Comparison of ENCODE assay signal across 8 cellular contexts in genomic region chr19:49534632-49535385, GRCh38. TPM values are rescaled to one million over a fixed set of nuclear protein-coding genes. Genes with fewer than 3 reads are reported as not detected.
DNase-seq lines count a peak whose midpoint lies in the region; ATAC-seq and TF ChIP-seq lines count a peak whose summit lies in the region.

No MANE protein-coding gene starts in this region.

- H3F3A ChIP-seq in SU-DHL-6 (ENCODE audit: insufficient read depth), result peaks cover 4% of the 10 kb centered on the region; the same call in 1 of the 2 replicates

- no peaks in the 10 kb centered on the region for H4K20me1 ChIP-seq in SU-DHL-6 (ENCODE audit: low read depth, low read length)

- no peaks in the 10 kb centered on the region for H3K9me2 ChIP-seq in SU-DHL-6 (replicated peaks; ENCODE audit: insufficient read depth, low read length)

- no peak for DNase-seq in activated T-cell treated with anti-CD3 and anti-CD28 coated beads, Interleukin-2, amount 50 U/mL, for 24 hours
- no peak for DNase-seq in activated T-cell treated with anti-CD3 and anti-CD28 coated beads, Interleukin-2, amount 50 U/mL, for 1 hour
- no peak for DNase-seq in stimulated activated naive CD8-positive, alpha-beta T cell treated with anti-CD3 and anti-CD28 coated beads, Interleukin-15, amount 100 ng/mL, for 72 hours
- DNase-seq in HuH-7.5 (ENCODE audit: low spot score) (no peak), NCI-H1694 treated with DMSO at 0.1 percent for 48 hours (lab: John Stamatoyannopoulos, UW) (no peak)

- H3K36me3 ChIP-seq in SU-DHL-6 (ENCODE audit: low read length) (no peaks in the 10 kb centered on the region), gastroesophageal sphincter (peaks cover 0 to 33% of the 10 kb centered on the region in 2 donors)

- H3K27me3 ChIP-seq in SU-DHL-6 (ENCODE audit: low read length) (no peaks in the 10 kb centered on the region), gastroesophageal sphincter (no peaks in the 10 kb centered on the region)

- no peaks in the 10 kb centered on the region for H3K27me3 Mint-ChIP-seq in activated T-cell treated with anti-CD3 and anti-CD28 coated beads, Interleukin-2, amount 50 U/mL, for 24 hours
- H3K27me3 Mint-ChIP-seq in stimulated activated naive CD8-positive, alpha-beta T cell treated with anti-CD3 and anti-CD28 coated beads, Interleukin-15, amount 100 ng/mL, for 72 hours, result no peaks in the 10 kb centered on the region

- H3K36me3 Mint-ChIP-seq in activated T-cell treated with anti-CD3 and anti-CD28 coated beads, Interleukin-2, amount 50 U/mL, for 24 hours (ENCODE audit: low read depth), result no peaks in the 10 kb centered on the region

- H3K4me2 ChIP-seq in SU-DHL-6 (ENCODE audit: low read depth, low read length, poor library complexity, severe bottlenecking), result peak overlapping the region; percentile 56

- H3K4me1 Mint-ChIP-seq in activated T-cell treated with anti-CD3 and anti-CD28 coated beads, Interleukin-2, amount 50 U/mL, for 24 hours (ENCODE audit: low read depth), result peaks cover 23% of the 10 kb centered on the region
- peaks cover 28% of the 10 kb centered on the region for H3K4me1 Mint-ChIP-seq in stimulated activated naive CD8-positive, alpha-beta T cell treated with anti-CD3 and anti-CD28 coated beads, Interleukin-15, amount 100 ng/mL, for 72 hours

- peaks cover 0 to 22% (median 12%) of the 10 kb centered on the region in 3 donors for H3K4me1 ChIP-seq in gastroesophageal sphincter

- 83 to 100% methylated on average over 2 to 7 of the region's 8 CpGs for WGBS in gastroesophageal sphincter (ENCODE audit: low coverage in 1 of 2), 2 donors

- H3K9ac ChIP-seq in SU-DHL-6 (ENCODE audit: low read length), result peak overlapping the region; percentile 44; the same call in 1 of the 2 replicates

- no peaks in the 10 kb centered on the region for H3K9me3 Mint-ChIP-seq in activated T-cell treated with anti-CD3 and anti-CD28 coated beads, Interleukin-2, amount 50 U/mL, for 24 hours
- no peaks in the 10 kb centered on the region for H3K9me3 Mint-ChIP-seq in stimulated activated naive CD8-positive, alpha-beta T cell treated with anti-CD3 and anti-CD28 coated beads, Interleukin-15, amount 100 ng/mL, for 72 hours

- no peak for TF ChIP-seq CTCF in SU-DHL-6 (IDR thresholded peaks at IDR 0.05; ENCODE audit: insufficient read depth, low read length, poor library complexity, severe bottlenecking)
- no peak for TF ChIP-seq CTCF in gastroesophageal sphincter (IDR thresholded peaks at IDR 0.05)

- TF ChIP-seq POLR2A in gastroesophageal sphincter (IDR thresholded peaks at IDR 0.05), result no peak

- no peaks in the 10 kb centered on the region for H3K9me3 ChIP-seq in SU-DHL-6 (ENCODE audit: insufficient read depth, low read length)
- no peaks in the 10 kb centered on the region for H3K9me3 ChIP-seq in gastroesophageal sphincter

- H3K4me3 Mint-ChIP-seq in activated T-cell treated with anti-CD3 and anti-CD28 coated beads, Interleukin-2, amount 50 U/mL, for 24 hours, result peak overlapping the region; percentile 79
- peak overlapping the region; percentile 75 to 91 for H3K4me3 Mint-ChIP-seq in stimulated activated naive CD8-positive, alpha-beta T cell treated with anti-CD3 and anti-CD28 coated beads, Interleukin-15, amount 100 ng/mL, for 72 hours

- H3K4me3 ChIP-seq in SU-DHL-6 (ENCODE audit: insufficient read depth, low read length, poor library complexity, severe bottlenecking) (peak overlapping the region; percentile 65), gastroesophageal sphincter (peak overlapping the region; percentile 33 to 62)

- H3K27ac ChIP-seq in SU-DHL-6 (ENCODE audit: low read depth, low read length) (no peak overlapping the region), gastroesophageal sphincter (no peak overlapping the region)

- peak overlapping the region; percentile 73 for H2AFZ ChIP-seq in SU-DHL-6 (ENCODE audit: low read depth, low read length, severe bottlenecking)

- H3K27ac Mint-ChIP-seq in activated T-cell treated with anti-CD3 and anti-CD28 coated beads, Interleukin-2, amount 50 U/mL, for 24 hours, result peak overlapping the region; percentile 87
- H3K27ac Mint-ChIP-seq in stimulated activated naive CD8-positive, alpha-beta T cell treated with anti-CD3 and anti-CD28 coated beads, Interleukin-15, amount 100 ng/mL, for 72 hours, result peak overlapping the region in 1 of 2 donors; percentile 28

- ATAC-seq in gastroesophageal sphincter, result no peak
- peak; percentile 16 for ATAC-seq in stimulated activated naive CD8-positive, alpha-beta T cell treated with anti-CD3 and anti-CD28 coated beads, Interleukin-15, amount 100 ng/mL, for 72 hours
- ATAC-seq in HG03135 (IDR thresholded peaks at IDR 0.05; ENCODE audit: unreplicated experiment), result no peak

- no peaks in the 10 kb centered on the region for H3K79me2 ChIP-seq in SU-DHL-6 (ENCODE audit: insufficient read depth, low read length)

- no peak for TF ChIP-seq EP300 in gastroesophageal sphincter (IDR thresholded peaks at IDR 0.05)

RNA-seq across cellular contexts. Expression of gene RCN3, which starts 7.0 kb away (rescaled TPM):
- total RNA-seq in gastroesophageal sphincter, result 10 to 100 TPM in 3 of 4 donors, 1 to 10 TPM in 1; 8.2 to 21.0 (median 12.0) TPM

RNA-seq across cellular contexts. Expression of gene FCGRT, which starts 22.3 kb away (rescaled TPM):
- 100 to 1,000 TPM in 3 of 4 donors, 10 to 100 TPM in 1; 78.6 to 255 (median 158) TPM for total RNA-seq in gastroesophageal sphincter

RNA-seq across cellular contexts. Expression of gene RPS11, which starts 38.6 kb away (rescaled TPM):
- total RNA-seq in gastroesophageal sphincter, result 1,000 to 10,000 TPM; 2,443 to 5,156 (median 3,385) TPM

RNA-seq across cellular contexts. Expression of gene NOSIP, which starts 45.5 kb away (rescaled TPM):
- total RNA-seq in gastroesophageal sphincter, result 10 to 100 TPM; 45.5 to 59.6 (median 51.8) TPM

RNA-seq across cellular contexts. Expression of gene PRRG2, which starts 46.3 kb away (rescaled TPM):
- total RNA-seq in gastroesophageal sphincter, result 1 to 10 TPM in 2 of 4 donors, not detected in 2; 1.0 to 1.1 TPM
